ENCODE assay signal across 20 cellular contexts in genomic region chr7:138247081-138247480, GRCh38.
DNase-seq lines count a peak whose midpoint lies in the region; ATAC-seq, FAIRE-seq and TF ChIP-seq lines count a peak whose summit lies in the region.
"Had no signal": no experiment of that assay in that cellular context is flagged by ENCODE, and none has a peak within 500 bp of the region (broad histone marks: within the 10 kb centered on the region; RNA-seq: fewer than 3 reads in every experiment).

No MANE protein-coding gene starts in this region.

- H4K20me1 ChIP-seq in HepG2 (ENCODE audit: insufficient read depth, low read length) (no peaks in the 10 kb centered on the region), neural cell (ENCODE audit: insufficient read depth) (no peaks in the 10 kb centered on the region), OCI-LY7 (ENCODE audit: insufficient read depth, low read length) (no peaks in the 10 kb centered on the region)
- H4K20me1 ChIP-seq: BLaER1 treated with 17β-estradiol and CSF1 and Interleukin-3, amounts not matched to agents 10 nM and 100 nM had no signal

- WGBS in HepG2 (ENCODE audit: low lambda C conversion rate) = 97% methylated on average over 1 of the region's 1 CpG
- WGBS in right lobe of liver (ENCODE audit: insufficient coverage, low coverage, low lambda C conversion rate, missing lambda C conversion rate) = 100% methylated on average over 1 of the region's 1 CpG
- 43 to 67% methylated on average over 1 of the region's 1 CpG for WGBS in endodermal cell (ENCODE audit: insufficient coverage in 1 of 2, insufficient read length in 1 of 2), 2 experiments

- H3K27me3 ChIP-seq in HepG2 (ENCODE audit: control insufficient read depth in 1 of 2, insufficient read depth in 2 of 2, low read length in 2 of 2) (no peaks in the 10 kb centered on the region), right lobe of liver (no peaks in the 10 kb centered on the region), endodermal cell (ENCODE audit: control insufficient read depth, insufficient read depth, low read length, poor library complexity, severe bottlenecking) (no peaks in the 10 kb centered on the region), neural cell (ENCODE audit: insufficient read depth, low read depth, low read length) (no peaks in the 10 kb centered on the region)
- H3K27me3 ChIP-seq: BLaER1 treated with 17β-estradiol and CSF1 and Interleukin-3, amounts not matched to agents 10 nM and 100 nM; SJSA1 had no signal

- TF ChIP-seq POLR2A in HepG2 (IDR thresholded peaks at IDR 0.05; ENCODE audit: insufficient read depth in 1 of 2, low read depth in 2 of 2, low read length in 2 of 2) (no peak), right lobe of liver (IDR thresholded peaks at IDR 0.05) (no peak)

- H3K4me1 Mint-ChIP-seq in endodermal cell = peaks cover 34% of the 10 kb centered on the region
- H3K4me1 Mint-ChIP-seq in activated T-cell treated with anti-CD3 and anti-CD28 coated beads, Interleukin-2, amount 50 U/mL, for 72 hours (ENCODE audit: low read depth) = no peaks in the 10 kb centered on the region

- no peak for TF ChIP-seq RAD21 in HepG2 (CRISPR knock-in tag; IDR thresholded peaks at IDR 0.05)
- no peak for TF ChIP-seq RAD21 in neural cell (conservative IDR thresholded peaks at IDR 0.05)

- no peak overlapping the region for H3K4me2 ChIP-seq in HepG2 (ENCODE audit: low read depth, low read length)
- H3K4me2 ChIP-seq in neural cell (ENCODE audit: low read length) = no peak overlapping the region
- H3K4me2 ChIP-seq in OCI-LY7 (ENCODE audit: low read length) = no peak overlapping the region
- H3K4me2 ChIP-seq: BLaER1 treated with 17β-estradiol and CSF1 and Interleukin-3, amounts not matched to agents 10 nM and 100 nM had no signal

- peaks cover 22% of the 10 kb centered on the region for H3K9me3 Mint-ChIP-seq in endodermal cell
- peaks cover 6 to 9% of the 10 kb centered on the region in 2 donors for H3K9me3 Mint-ChIP-seq in activated T-cell treated with anti-CD3 and anti-CD28 coated beads, Interleukin-2, amount 50 U/mL, for 72 hours

- intact Hi-C loops in HepG2 (cut with micrococcal nuclease; ENCODE audit: unreplicated experiment) (no loop called here), right lobe of liver (cut with DNase I) (no loop called here), OCI-LY7 (cut with micrococcal nuclease; ENCODE audit: unreplicated experiment) (no loop called here)

- H3K27me3 Mint-ChIP-seq in endodermal cell (ENCODE audit: insufficient read depth) = no peaks in the 10 kb centered on the region
- no peaks in the 10 kb centered on the region for H3K27me3 Mint-ChIP-seq in activated T-cell treated with anti-CD3 and anti-CD28 coated beads, Interleukin-2, amount 50 U/mL, for 72 hours (ENCODE audit: low read depth)

- H3K4me1 ChIP-seq in HepG2 (ENCODE audit: insufficient read depth, low read length) (peaks cover 54% of the 10 kb centered on the region), right lobe of liver (peaks cover 0 to 38% (median 10%) of the 10 kb centered on the region in 4 donors), endodermal cell (ENCODE audit: control insufficient read depth, insufficient read depth, low read length) (peaks cover 15% of the 10 kb centered on the region), OCI-LY7 (ENCODE audit: insufficient read depth, low read length, poor library complexity, severe bottlenecking) (no peaks in the 10 kb centered on the region)
- H3K4me1 ChIP-seq: SJSA1 had no signal

- H3F3A ChIP-seq in neural cell (ENCODE audit: insufficient read depth, low read length, poor library complexity, severe bottlenecking) = no peaks in the 10 kb centered on the region

- H2AFZ ChIP-seq in HepG2 (ENCODE audit: low read length) = no peak overlapping the region
- H2AFZ ChIP-seq in neural cell (ENCODE audit: low read depth, low read length) = peak overlapping the region; percentile 79
- no peak overlapping the region for H2AFZ ChIP-seq in OCI-LY7 (ENCODE audit: low read length)

- POLR2A ChIA-PET in HepG2 (lab: Yijun Ruan, JAX) (no interaction called here), OCI-LY7 (lab: Charles Lee) (no interaction called here)

- ATAC-seq in HepG2 (no peak), right lobe of liver (no peak), GM21619 (IDR thresholded peaks at IDR 0.05; ENCODE audit: unreplicated experiment) (no peak)
- ATAC-seq in activated T-cell treated with anti-CD3 and anti-CD28 coated beads, Interleukin-2, amount 50 U/mL, for 72 hours (replicated peaks in 1 of 2) = no peak

- no peak overlapping the region for H3K27ac Mint-ChIP-seq in endodermal cell
- H3K27ac Mint-ChIP-seq in activated T-cell treated with anti-CD3 and anti-CD28 coated beads, Interleukin-2, amount 50 U/mL, for 72 hours = no peak overlapping the region

- in situ Hi-C loops in HepG2 (cut with HindIII; ENCODE audit: extremely low pct_ligation_motif_present, low pct_unique_long_range_greater_than_20kb) = no loop called here

- H3K27ac ChIP-seq in HepG2 (ENCODE audit: extremely low read length, insufficient read depth, low read length) (peak overlapping the region; percentile 80), right lobe of liver (no peak overlapping the region), endodermal cell (ENCODE audit: low read depth, low read length) (peak overlapping the region; percentile 48), neural cell (ENCODE audit: low read length) (peak overlapping the region; percentile 50), OCI-LY7 (ENCODE audit: low read depth, low read length, poor library complexity, severe bottlenecking) (no peak overlapping the region)
- H3K27ac ChIP-seq: BLaER1 treated with 17β-estradiol and CSF1 and Interleukin-3, amounts not matched to agents 10 nM and 100 nM; SJSA1 had no signal

- TF ChIP-seq EP300 in HepG2 (IDR thresholded peaks at IDR 0.05; ENCODE audit: low read depth in 2 of 2, low read length in 2 of 2) (no peak), HepG2 (CRISPR knock-in tag; IDR thresholded peaks at IDR 0.05; ENCODE audit: borderline replicate concordance) (no peak), neural cell (conservative IDR thresholded peaks at IDR 0.05; ENCODE audit: poor library complexity, severe bottlenecking) (no peak)

- H3K79me2 ChIP-seq in HepG2 (ENCODE audit: insufficient read depth, low read length) (no peaks in the 10 kb centered on the region), neural cell (replicated peaks; ENCODE audit: insufficient read depth, low read length) (no peaks in the 10 kb centered on the region), OCI-LY7 (ENCODE audit: insufficient read depth, low read depth, low read length) (no peaks in the 10 kb centered on the region)

- H3K9ac ChIP-seq in HepG2 (ENCODE audit: insufficient read depth, low read depth, low read length) = no peak overlapping the region
- H3K9ac ChIP-seq in endodermal cell (ENCODE audit: extremely low read depth, low read length, poor library complexity, severe bottlenecking) = no peak overlapping the region
- no peak overlapping the region for H3K9ac ChIP-seq in neural cell (ENCODE audit: low read length)
- H3K9ac ChIP-seq: BLaER1 treated with 17β-estradiol and CSF1 and Interleukin-3, amounts not matched to agents 10 nM and 100 nM had no signal

- H3K9me3 ChIP-seq in HepG2 (ENCODE audit: low read length) (peaks cover 18% of the 10 kb centered on the region), right lobe of liver (peaks cover 0 to 3% (median 0%) of the 10 kb centered on the region in 4 donors), endodermal cell (ENCODE audit: control insufficient read depth, low read length) (peaks cover 49% of the 10 kb centered on the region), neural cell (ENCODE audit: low read length) (no peaks in the 10 kb centered on the region), OCI-LY7 (ENCODE audit: low read length) (no peaks in the 10 kb centered on the region)

- no peaks in the 10 kb centered on the region for H3K36me3 ChIP-seq in HepG2 (replicated peaks in 1 of 2; ENCODE audit: control insufficient read depth in 1 of 2, insufficient read depth in 2 of 2, low read length in 2 of 2)
- no peaks in the 10 kb centered on the region for H3K36me3 ChIP-seq in right lobe of liver
- H3K36me3 ChIP-seq in endodermal cell (ENCODE audit: control insufficient read depth, insufficient read depth, low read length) = no peaks in the 10 kb centered on the region
- no peaks in the 10 kb centered on the region for H3K36me3 ChIP-seq in neural cell (ENCODE audit: insufficient read depth, low read length)
- no peaks in the 10 kb centered on the region for H3K36me3 ChIP-seq in OCI-LY7 (ENCODE audit: insufficient read depth, low read length)
- H3K36me3 ChIP-seq: BLaER1 treated with 17β-estradiol and CSF1 and Interleukin-3, amounts not matched to agents 10 nM and 100 nM; SJSA1 had no signal

- H3K9me2 ChIP-seq in neural cell (ENCODE audit: insufficient read depth, low read length) (no peaks in the 10 kb centered on the region), OCI-LY7 (ENCODE audit: insufficient read depth, low read length) (no peaks in the 10 kb centered on the region)

- DNase-seq in HepG2 (ENCODE audit: low spot score) (no peak), right lobe of liver (no peak), endodermal cell (no peak), NK-92 (lab: John Stamatoyannopoulos, UW; ENCODE audit: unreplicated experiment) (no peak), OCI-LY7 (ENCODE audit: low spot score) (no peak)
- no peak for DNase-seq in activated T-cell treated with anti-CD3 and anti-CD28 coated beads, Interleukin-2, amount 50 U/mL, for 72 hours
- DNase-seq: 8988T; DMS 273 treated with DMSO at 0.1 percent for 48 hours; KG1; NCI-H1092; NCI-H1694; NCI-H2107; NCI-H226; NCI-H526; NK-92 treated with Interleukin-12 subunit alpha and Interleukin-12 subunit beta, amount 100 ng/mL, for 24 hours had no signal

- peaks cover 6% of the 10 kb centered on the region for H3K36me3 Mint-ChIP-seq in endodermal cell (ENCODE audit: low read depth)
- peaks cover 3% of the 10 kb centered on the region in 2 donors for H3K36me3 Mint-ChIP-seq in activated T-cell treated with anti-CD3 and anti-CD28 coated beads, Interleukin-2, amount 50 U/mL, for 72 hours (ENCODE audit: insufficient read depth in 2 of 2)

- H3K4me3 Mint-ChIP-seq in endodermal cell = no peak overlapping the region
- no peak overlapping the region for H3K4me3 Mint-ChIP-seq in activated T-cell treated with anti-CD3 and anti-CD28 coated beads, Interleukin-2, amount 50 U/mL, for 72 hours

- no TSS peak for BruUV-seq in HepG2 (replicated peaks; lab: Mats Ljungman, UMichigan)
- BruUV-seq in OCI-LY7 (replicated peaks; lab: Mats Ljungman, UMichigan) = no TSS peak

- TF ChIP-seq CTCF in HepG2 (CRISPR knock-in tag; IDR thresholded peaks at IDR 0.05) = no peak
- TF ChIP-seq CTCF in right lobe of liver (IDR thresholded peaks at IDR 0.05) = no peak
- TF ChIP-seq CTCF in endodermal cell (conservative IDR thresholded peaks at IDR 0.05) = no peak
- no peak for TF ChIP-seq CTCF in neural cell (IDR thresholded peaks at IDR 0.05; ENCODE audit: poor library complexity, severe bottlenecking)
- no peak for TF ChIP-seq CTCF in OCI-LY7 (conservative IDR thresholded peaks at IDR 0.05; ENCODE audit: low read length)

- CTCF ChIA-PET in HepG2 (lab: Yijun Ruan, JAX; ENCODE audit: low intra/inter-chr PET ratio, low total read pairs) = no interaction called here
- CTCF ChIA-PET in OCI-LY7 (lab: Charles Lee; ENCODE audit: unreplicated experiment) = no interaction called here

- H3K4me3 ChIP-seq in HepG2 (replicated peaks in 1 of 3; ENCODE audit: insufficient read depth in 1 of 3, low read depth in 2 of 3, low read length in 3 of 3) (no peak overlapping the region), right lobe of liver (no peak overlapping the region), endodermal cell (ENCODE audit: low read length) (peak overlapping the region; percentile 71), neural cell (ENCODE audit: low read length) (no peak overlapping the region), OCI-LY7 (ENCODE audit: low read depth, low read length, poor library complexity, severe bottlenecking) (no peak overlapping the region)
- H3K4me3 ChIP-seq: BLaER1 treated with 17β-estradiol and CSF1 and Interleukin-3, amounts not matched to agents 10 nM and 100 nM; SJSA1 had no signal

- no peak for FAIRE-seq in HepG2 (lab: Jason Lieb, UNC)
- FAIRE-seq: HTR-8/SVneo had no signal

Comparison
In these comparisons a context has a peak if more than half of its experiments do, and no peak if none do; other contexts are left out.
1. H3K27ac ChIP-seq: peak in HepG2 (single experiment), endodermal cell (single experiment) and neural cell (single experiment); none in right lobe of liver (0 of 3) and OCI-LY7 (single experiment).